21 cellular contexts compared by ENCODE assay signal in the genomic region with DNA sequence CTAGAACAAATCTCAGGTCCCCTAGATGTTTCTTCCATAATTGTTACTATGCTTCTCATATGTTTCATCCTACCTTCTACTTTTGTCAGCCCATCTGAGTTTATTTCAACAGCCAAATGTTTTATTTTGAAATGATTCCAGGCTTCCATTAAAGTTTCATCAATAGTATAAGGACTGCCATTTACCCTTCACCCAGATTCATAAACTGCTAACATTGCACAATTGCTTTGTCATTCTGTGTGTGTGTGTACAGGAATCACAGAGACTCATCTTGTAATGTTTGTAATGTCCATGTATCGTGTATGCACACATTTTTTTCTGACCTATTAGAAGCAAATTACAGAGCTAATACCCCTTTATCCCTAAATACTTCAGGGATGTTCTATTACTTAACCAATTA. TPM values are rescaled to one million over a fixed set of nuclear protein-coding genes. Genes with fewer than 3 reads are reported as not detected.
DNase-seq lines count a peak whose midpoint lies in the region; ATAC-seq and TF ChIP-seq lines count a peak whose summit lies in the region.
"Had no signal": no experiment of that assay in that cellular context is flagged by ENCODE, and none has a peak within 500 bp of the region (broad histone marks: within the 10 kb centered on the region; RNA-seq: fewer than 3 reads in every experiment).

No MANE protein-coding gene starts in this region.

- H3K27ac Mint-ChIP-seq in activated T-helper 1 cell treated with anti-CD3 and anti-CD28 coated beads, Interleukin-12 subunit alpha, Interleukin-12 subunit beta, Interleukin-2, Interleukin-4 antibody, amounts not matched to agents 30 ng/mL and 10 ng/mL and 1 ng/mL, durations not matched to agents 14 hours and 24 hours and 36 hours = no peak overlapping the region
- H3K27ac Mint-ChIP-seq in effector memory CD8-positive, alpha-beta T cell = peak overlapping the region in 1 of 2 donors; percentile 11
- H3K27ac Mint-ChIP-seq: activated naive CD8-positive, alpha-beta T cell treated with anti-CD3 and anti-CD28 coated beads, Interleukin-2, amount 50 U/mL, for 24 hours; activated T-helper 2 cell treated with anti-CD3 and anti-CD28 coated beads, Interferon-gamma antibody, Interleukin-2, Interleukin-4, amounts not matched to agents 10 μg/mL and 5 μg/mL and 100 μg/mL, durations not matched to agents 14 hours and 24 hours and 36 hours; T-helper 2 cell treated with Interferon-gamma antibody and Interleukin-4, amounts not matched to agents 5 μg/mL and 100 μg/mL, for 36 hours had no signal

- no peaks in the 10 kb centered on the region for H3K4me1 Mint-ChIP-seq in activated T-helper 1 cell treated with anti-CD3 and anti-CD28 coated beads, Interleukin-12 subunit alpha, Interleukin-12 subunit beta, Interleukin-2, Interleukin-4 antibody, amounts not matched to agents 30 ng/mL and 10 ng/mL and 1 ng/mL, durations not matched to agents 14 hours and 24 hours and 36 hours (ENCODE audit: low read depth)
- H3K4me1 Mint-ChIP-seq in effector memory CD8-positive, alpha-beta T cell (ENCODE audit: low read depth in 2 of 2) = no peaks in the 10 kb centered on the region
- H3K4me1 Mint-ChIP-seq: naive thymus-derived CD8-positive, alpha-beta T cell had no signal

- H3K4me3 Mint-ChIP-seq in activated T-helper 1 cell treated with anti-CD3 and anti-CD28 coated beads, Interleukin-12 subunit alpha, Interleukin-12 subunit beta, Interleukin-2, Interleukin-4 antibody, amounts not matched to agents 30 ng/mL and 10 ng/mL and 1 ng/mL, durations not matched to agents 14 hours and 24 hours and 36 hours = no peak overlapping the region
- no peak overlapping the region for H3K4me3 Mint-ChIP-seq in effector memory CD8-positive, alpha-beta T cell
- H3K4me3 Mint-ChIP-seq: activated naive CD8-positive, alpha-beta T cell treated with anti-CD3 and anti-CD28 coated beads, Interleukin-2, amount 50 U/mL, for 24 hours; naive thymus-derived CD8-positive, alpha-beta T cell; T-helper 2 cell treated with Interferon-gamma antibody and Interleukin-4, amounts not matched to agents 5 μg/mL and 100 μg/mL, for 36 hours had no signal

- intact Hi-C loops in sigmoid colon (cut with DNase I) = no loop called here
- intact Hi-C loops in activated T-helper 1 cell treated with anti-CD3 and anti-CD28 coated beads, Interleukin-12 subunit alpha, Interleukin-12 subunit beta, Interleukin-2, Interleukin-4 antibody, amounts not matched to agents 30 ng/mL and 10 ng/mL and 1 ng/mL, durations not matched to agents 14 hours and 24 hours and 36 hours (cut with micrococcal nuclease) = no loop called here

- H3K36me3 Mint-ChIP-seq in activated T-helper 1 cell treated with anti-CD3 and anti-CD28 coated beads, Interleukin-12 subunit alpha, Interleukin-12 subunit beta, Interleukin-2, Interleukin-4 antibody, amounts not matched to agents 30 ng/mL and 10 ng/mL and 1 ng/mL, durations not matched to agents 14 hours and 24 hours and 36 hours (ENCODE audit: low read depth) = no peaks in the 10 kb centered on the region
- peaks cover 5% of the 10 kb centered on the region for H3K36me3 Mint-ChIP-seq in effector memory CD8-positive, alpha-beta T cell (ENCODE audit: insufficient read depth)

- no peaks in the 10 kb centered on the region for H3K9me3 ChIP-seq in sigmoid colon
- H3K9me3 ChIP-seq: gastrocnemius medialis, upper lobe of right lung had no signal

- DNase-seq in AG09309 (ENCODE audit: low read depth) (peak; percentile 58), amniotic epithelial cell (ENCODE audit: low read depth) (peak; percentile 80), fibroblast of the aortic adventitia (ENCODE audit: low read depth) (peak; percentile 41), sigmoid colon (no peak), NCI-H146 (lab: John Stamatoyannopoulos, UW) (no peak), SW480 (ENCODE audit: low spot score) (no peak)
- no peak for DNase-seq in activated T-helper 1 cell treated with anti-CD3 and anti-CD28 coated beads, Interleukin-12 subunit alpha, Interleukin-12 subunit beta, Interleukin-2, Interleukin-4 antibody, amounts not matched to agents 30 ng/mL and 10 ng/mL and 1 ng/mL, durations not matched to agents 14 hours and 24 hours and 36 hours (ENCODE audit: low spot score)
- DNase-seq in effector memory CD8-positive, alpha-beta T cell = no peak
- DNase-seq: activated naive CD8-positive, alpha-beta T cell treated with anti-CD3 and anti-CD28 coated beads, Interleukin-2, amount 50 U/mL, for 24 hours; central memory CD4-positive, alpha-beta T cell; effector CD8-positive, alpha-beta T cell; EL; gastrocnemius medialis; MV-4-11; naive thymus-derived CD8-positive, alpha-beta T cell; NCI-H748 treated with DMSO at 0.1 percent for 48 hours; posterior cingulate gyrus; upper lobe of right lung had no signal

- no peak for ATAC-seq in effector memory CD8-positive, alpha-beta T cell (replicated peaks)
- ATAC-seq: naive thymus-derived CD8-positive, alpha-beta T cell; upper lobe of right lung had no signal

- WGBS in sigmoid colon, 2 donors = 51 to 78% methylated on average over 1 of the region's 1 CpG

- no peaks in the 10 kb centered on the region for H3K27me3 Mint-ChIP-seq in activated T-helper 1 cell treated with anti-CD3 and anti-CD28 coated beads, Interleukin-12 subunit alpha, Interleukin-12 subunit beta, Interleukin-2, Interleukin-4 antibody, amounts not matched to agents 30 ng/mL and 10 ng/mL and 1 ng/mL, durations not matched to agents 14 hours and 24 hours and 36 hours (ENCODE audit: insufficient read depth)
- no peaks in the 10 kb centered on the region for H3K27me3 Mint-ChIP-seq in effector memory CD8-positive, alpha-beta T cell
- H3K27me3 Mint-ChIP-seq: activated naive CD8-positive, alpha-beta T cell treated with anti-CD3 and anti-CD28 coated beads, Interleukin-2, amount 50 U/mL, for 24 hours; naive thymus-derived CD8-positive, alpha-beta T cell had no signal

- H3K9me3 Mint-ChIP-seq in activated T-helper 1 cell treated with anti-CD3 and anti-CD28 coated beads, Interleukin-12 subunit alpha, Interleukin-12 subunit beta, Interleukin-2, Interleukin-4 antibody, amounts not matched to agents 30 ng/mL and 10 ng/mL and 1 ng/mL, durations not matched to agents 14 hours and 24 hours and 36 hours = no peaks in the 10 kb centered on the region
- H3K9me3 Mint-ChIP-seq in effector memory CD8-positive, alpha-beta T cell = no peaks in the 10 kb centered on the region
- H3K9me3 Mint-ChIP-seq: activated naive CD8-positive, alpha-beta T cell treated with anti-CD3 and anti-CD28 coated beads, Interleukin-2, amount 50 U/mL, for 24 hours; activated T-helper 2 cell treated with anti-CD3 and anti-CD28 coated beads, Interferon-gamma antibody, Interleukin-2, Interleukin-4, amounts not matched to agents 10 μg/mL and 5 μg/mL and 100 μg/mL, durations not matched to agents 14 hours and 24 hours and 36 hours; naive thymus-derived CD8-positive, alpha-beta T cell; T-helper 2 cell treated with Interferon-gamma antibody and Interleukin-4, amounts not matched to agents 5 μg/mL and 100 μg/mL, for 36 hours had no signal

- peak overlapping the region in 3 of 4 donors; percentile 29 to 55 (median 49) for H3K27ac ChIP-seq in sigmoid colon
- H3K27ac ChIP-seq: upper lobe of right lung had no signal

- no peak for TF ChIP-seq EP300 in sigmoid colon (IDR thresholded peaks at IDR 0.05)

- no peak for TF ChIP-seq CTCF in AG09309 (IDR thresholded peaks at IDR 0.05; ENCODE audit: control insufficient read depth, insufficient read depth, low read depth, low read length, missing control alignments)
- no peak for TF ChIP-seq CTCF in fibroblast of the aortic adventitia (IDR thresholded peaks at IDR 0.05; ENCODE audit: insufficient read depth, low read length)
- no peak for TF ChIP-seq CTCF in sigmoid colon (IDR thresholded peaks at IDR 0.05)

- peaks cover 0 to 29% (median 18%) of the 10 kb centered on the region in 4 donors for H3K4me1 ChIP-seq in sigmoid colon
- H3K4me1 ChIP-seq: gastrocnemius medialis, upper lobe of right lung had no signal

- peaks cover 6 to 30% (median 8%) of the 10 kb centered on the region in 4 donors for H3K36me3 ChIP-seq in sigmoid colon

- TF ChIP-seq POLR2A in sigmoid colon (IDR thresholded peaks at IDR 0.05) = no peak

- no peak overlapping the region for H3K4me3 ChIP-seq in AG09309 (ENCODE audit: control insufficient read depth, low read depth, low read length)
- H3K4me3 ChIP-seq in fibroblast of the aortic adventitia (ENCODE audit: low read depth, low read length) = no peak overlapping the region
- H3K4me3 ChIP-seq in sigmoid colon = no peak overlapping the region
- H3K4me3 ChIP-seq: gastrocnemius medialis, upper lobe of right lung had no signal

- H3K27me3 ChIP-seq in sigmoid colon = no peaks in the 10 kb centered on the region
- H3K27me3 ChIP-seq: gastrocnemius medialis, upper lobe of right lung had no signal

RNA-seq across cellular contexts. Expression of gene MMRN2, which starts 25.5 kb away (rescaled TPM):
- 5.1 and 5.4 TPM in 2 replicates for total RNA-seq in fibroblast of the aortic adventitia (ENCODE audit: low replicate concordance)
- total RNA-seq in sigmoid colon = 10 to 100 TPM in 3 of 4 donors, 1 to 10 TPM in 1; 8.6 to 23.3 (median 14.1) TPM
- 1 to 10 TPM in 2 of 3 donors, under 1 TPM in 1; 0.92 to 6.5 (median 1.8) TPM for polyA plus RNA-seq in sigmoid colon
- not detected in 2 replicates for total RNA-seq in activated T-helper 1 cell treated with anti-CD3 and anti-CD28 coated beads, Interleukin-12 subunit alpha, Interleukin-12 subunit beta, Interleukin-2, Interleukin-4 antibody, amounts not matched to agents 30 ng/mL and 10 ng/mL and 1 ng/mL, durations not matched to agents 14 hours and 24 hours and 36 hours
- total RNA-seq: activated T-helper 2 cell treated with anti-CD3 and anti-CD28 coated beads, Interferon-gamma antibody, Interleukin-2, Interleukin-4, amounts not matched to agents 10 μg/mL and 5 μg/mL and 100 μg/mL, durations not matched to agents 14 hours and 24 hours and 36 hours had no signal

RNA-seq across cellular contexts. Expression of gene SNCG, which starts 26.5 kb away (rescaled TPM):
- 2.8 and 18.2 TPM in 2 replicates for total RNA-seq in fibroblast of the aortic adventitia (ENCODE audit: low replicate concordance)
- 10 to 100 TPM; 24.2 to 55.0 (median 38.4) TPM for total RNA-seq in sigmoid colon
- 10 to 100 TPM in 2 of 3 donors, 1 to 10 TPM in 1; 4.6 to 24.0 (median 11.4) TPM for polyA plus RNA-seq in sigmoid colon
- 0.49 and 0.56 TPM in 2 replicates for total RNA-seq in activated T-helper 1 cell treated with anti-CD3 and anti-CD28 coated beads, Interleukin-12 subunit alpha, Interleukin-12 subunit beta, Interleukin-2, Interleukin-4 antibody, amounts not matched to agents 30 ng/mL and 10 ng/mL and 1 ng/mL, durations not matched to agents 14 hours and 24 hours and 36 hours
- total RNA-seq: activated T-helper 2 cell treated with anti-CD3 and anti-CD28 coated beads, Interferon-gamma antibody, Interleukin-2, Interleukin-4, amounts not matched to agents 10 μg/mL and 5 μg/mL and 100 μg/mL, durations not matched to agents 14 hours and 24 hours and 36 hours; SK-MEL-5 had no signal
- polyA plus RNA-seq: naive thymus-derived CD8-positive, alpha-beta T cell had no signal

RNA-seq across cellular contexts. Expression of gene ADIRF, which starts 36.4 kb away (rescaled TPM):
- 37.8 and 48.4 TPM in 2 replicates for total RNA-seq in fibroblast of the aortic adventitia (ENCODE audit: low replicate concordance)
- total RNA-seq in sigmoid colon = 10 to 100 TPM; 45.3 to 98.1 (median 67.1) TPM
- 100 to 1,000 TPM; 112 to 157 (median 118) TPM for polyA plus RNA-seq in sigmoid colon
- not detected in 2 replicates for total RNA-seq in activated T-helper 1 cell treated with anti-CD3 and anti-CD28 coated beads, Interleukin-12 subunit alpha, Interleukin-12 subunit beta, Interleukin-2, Interleukin-4 antibody, amounts not matched to agents 30 ng/mL and 10 ng/mL and 1 ng/mL, durations not matched to agents 14 hours and 24 hours and 36 hours
- total RNA-seq: activated T-helper 2 cell treated with anti-CD3 and anti-CD28 coated beads, Interferon-gamma antibody, Interleukin-2, Interleukin-4, amounts not matched to agents 10 μg/mL and 5 μg/mL and 100 μg/mL, durations not matched to agents 14 hours and 24 hours and 36 hours; naive thymus-derived CD8-positive, alpha-beta T cell; SK-MEL-5 had no signal
- polyA plus RNA-seq: naive thymus-derived CD8-positive, alpha-beta T cell had no signal

Comparison
In these comparisons a context has a peak if more than half of its experiments do, and no peak if none do; other contexts are left out.
1. DNase-seq: peak in AG09309 (single experiment), amniotic epithelial cell (single experiment) and fibroblast of the aortic adventitia (single experiment); none in sigmoid colon (single experiment), NCI-H146 (single experiment), activated T-helper 1 cell treated with anti-CD3 and anti-CD28 coated beads, Interleukin-12 subunit alpha, Interleukin-12 subunit beta, Interleukin-2, Interleukin-4 antibody, amounts not matched to agents 30 ng/mL and 10 ng/mL and 1 ng/mL, durations not matched to agents 14 hours and 24 hours and 36 hours (single experiment), SW480 (single experiment) and effector memory CD8-positive, alpha-beta T cell (0 of 3).
2. RNA of gene ADIRF, which starts 36.4 kb away (total RNA-seq): 45.3 to 98.1 TPM in sigmoid colon and 37.8 to 48.4 TPM in fibroblast of the aortic adventitia; not detected in activated T-helper 1 cell treated with anti-CD3 and anti-CD28 coated beads, Interleukin-12 subunit alpha, Interleukin-12 subunit beta, Interleukin-2, Interleukin-4 antibody, amounts not matched to agents 30 ng/mL and 10 ng/mL and 1 ng/mL, durations not matched to agents 14 hours and 24 hours and 36 hours; every median in the first group is over 10 times any median in the second.